In the genomic region with DNA sequence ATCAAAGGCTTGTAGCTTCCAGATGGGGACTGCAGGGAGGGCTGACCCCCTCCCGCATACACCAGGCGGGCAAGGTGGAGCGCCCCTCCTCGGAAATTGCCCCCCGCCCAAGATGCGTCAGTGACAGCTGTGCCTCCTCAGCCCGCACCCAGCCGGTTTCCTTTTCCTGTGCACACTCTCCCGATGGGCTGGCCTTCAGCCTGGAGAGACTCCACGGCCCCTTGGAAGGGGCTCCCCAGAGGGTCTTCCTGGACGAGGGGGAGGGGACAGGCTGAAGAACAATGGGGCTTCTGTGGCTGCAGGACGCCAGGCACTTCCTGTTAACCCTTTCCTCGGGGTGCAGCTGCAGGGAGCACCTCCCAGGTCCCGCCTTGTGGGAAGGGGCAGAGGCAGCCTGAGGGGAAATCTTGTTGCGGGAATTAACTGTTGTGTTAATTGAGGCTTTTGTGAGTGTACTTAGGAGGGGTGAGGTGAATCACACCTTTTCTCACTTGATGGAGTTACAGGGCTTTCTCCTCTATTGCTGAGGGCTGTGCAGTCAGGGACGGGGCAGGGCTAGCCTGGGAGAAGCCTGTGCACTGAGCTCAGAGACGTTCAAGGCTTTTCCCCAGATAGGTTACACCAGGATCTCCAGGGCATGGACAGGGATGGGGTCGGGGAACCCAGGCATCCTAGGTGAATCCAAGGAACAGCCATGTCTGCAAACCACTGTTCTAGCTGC, we compare ENCODE assay signal across 8 cellular contexts. TPM values are rescaled to one million over a fixed set of nuclear protein-coding genes. Genes with fewer than 3 reads are reported as not detected.
A peak's percentile ranks its signal among the peaks of the same experiment; 100 is the strongest.
DNase-seq lines count a peak whose midpoint lies in the region; ATAC-seq and TF ChIP-seq lines count a peak whose summit lies in the region.

No MANE protein-coding gene starts in this region.

- TF ChIP-seq CTCF in OCI-LY1 (IDR thresholded peaks at IDR 0.05; ENCODE audit: low read length) (no peak), parathyroid adenoma (IDR thresholded peaks at IDR 0.05) (no peak)

- H2AFZ ChIP-seq in OCI-LY1 (ENCODE audit: low read length) (no peak overlapping the region), parathyroid adenoma (peak overlapping the region; percentile 88)

- peaks cover 45% of the 10 kb centered on the region for H3K4me1 ChIP-seq in OCI-LY1 (ENCODE audit: insufficient read depth, low read length, severe bottlenecking)
- H3K4me1 ChIP-seq in parathyroid adenoma = peaks cover 31% of the 10 kb centered on the region

- H3K36me3 ChIP-seq in OCI-LY1 (ENCODE audit: insufficient read depth, low read length) = no peaks in the 10 kb centered on the region
- no peaks in the 10 kb centered on the region for H3K36me3 ChIP-seq in parathyroid adenoma (ENCODE audit: control insufficient read depth, insufficient read depth, low read length)

- no peaks in the 10 kb centered on the region for H3F3A ChIP-seq in OCI-LY1 (ENCODE audit: insufficient read depth, low read length)

- peak overlapping the region; percentile 63 for H3K27ac ChIP-seq in OCI-LY1 (ENCODE audit: low read depth, low read length, poor library complexity, severe bottlenecking)
- peak overlapping the region; percentile 93 for H3K27ac ChIP-seq in parathyroid adenoma

- H3K79me2 ChIP-seq in OCI-LY1 (ENCODE audit: insufficient read depth, low read length) = no peaks in the 10 kb centered on the region
- no peaks in the 10 kb centered on the region for H3K79me2 ChIP-seq in parathyroid adenoma

- H3K27me3 ChIP-seq in OCI-LY1 (ENCODE audit: insufficient read depth, low read length) (no peaks in the 10 kb centered on the region), parathyroid adenoma (ENCODE audit: control insufficient read depth, insufficient read depth, low read length) (no peaks in the 10 kb centered on the region)

- H3K4me2 ChIP-seq in OCI-LY1 (ENCODE audit: low read length) (peak overlapping the region; percentile 55), parathyroid adenoma (ENCODE audit: low read length) (peak overlapping the region; percentile 68)

- no peaks in the 10 kb centered on the region for H3K9me2 ChIP-seq in OCI-LY1 (ENCODE audit: low read depth, low read length)

- no peak for ATAC-seq in GM19328 (IDR thresholded peaks at IDR 0.05; ENCODE audit: unreplicated experiment)
- no peak for ATAC-seq in HG02571 (IDR thresholded peaks at IDR 0.05; ENCODE audit: unreplicated experiment)

- H3K9ac ChIP-seq in OCI-LY1 (ENCODE audit: low read length) = 0 out of 2 replicates have a peak overlapping the region, but pooled peaks have one; percentile 15
- peak overlapping the region; percentile 34 for H3K9ac ChIP-seq in parathyroid adenoma

- H3K9me3 ChIP-seq in OCI-LY1 (ENCODE audit: low read length) (no peaks in the 10 kb centered on the region), parathyroid adenoma (ENCODE audit: control insufficient read depth, low read length) (no peaks in the 10 kb centered on the region)

- peak; percentile 45 to 52 for DNase-seq in stimulated activated CD4-positive, alpha-beta T cell treated with anti-CD3 and anti-CD28 coated beads, Interleukin-2, amount 100 ng/mL, for 24 hours
- no peak for DNase-seq in stimulated activated CD4-positive, alpha-beta T cell treated with anti-CD3 and anti-CD28 coated beads, Interleukin-2, amount 100 ng/mL, for 48 hours
- DNase-seq in activated naive CD4-positive, alpha-beta T cell treated with anti-CD3 and anti-CD28 coated beads, Interleukin-2, amount 50 U/mL, for 16 hours = peak; percentile 35
- peak; percentile 89 for DNase-seq in cardiac septum (ENCODE audit: low spot score)

- intact Hi-C loops in cardiac septum (cut with DNase I) = loop anchor here (5.0 kb wide), 1 partner anchor 678 kb away; no protein-coding TSS in a partner anchor

- H3K4me3 ChIP-seq in OCI-LY1 (ENCODE audit: low read depth, low read length, poor library complexity, severe bottlenecking) (peak overlapping the region; percentile 29), parathyroid adenoma (ENCODE audit: low read depth, low read length) (peak overlapping the region; percentile 32)

- no peaks in the 10 kb centered on the region for H4K20me1 ChIP-seq in OCI-LY1 (ENCODE audit: insufficient read depth, low read length)

RNA-seq across cellular contexts. Expression of a gene that starts 14.3 kb away (rescaled TPM):
- total RNA-seq in cardiac septum = 28.4 TPM

RNA-seq across cellular contexts. Expression of a gene that starts 14.4 kb away (rescaled TPM):
- total RNA-seq in cardiac septum = 25.7 TPM

RNA-seq across cellular contexts. Expression of a gene that starts 46.5 kb away (rescaled TPM):
- 33.8 TPM for total RNA-seq in cardiac septum

RNA-seq across cellular contexts. Expression of a gene that starts 48.0 kb away (rescaled TPM):
- total RNA-seq in cardiac septum = 17.5 TPM

Comparison
In these comparisons a context has a peak if more than half of its experiments do, and no peak if none do; other contexts are left out.
1. DNase-seq: peak in stimulated activated CD4-positive, alpha-beta T cell treated with anti-CD3 and anti-CD28 coated beads, Interleukin-2, amount 100 ng/mL, for 24 hours (2 of 2), activated naive CD4-positive, alpha-beta T cell treated with anti-CD3 and anti-CD28 coated beads, Interleukin-2, amount 50 U/mL, for 16 hours (single experiment) and cardiac septum (single experiment); none in stimulated activated CD4-positive, alpha-beta T cell treated with anti-CD3 and anti-CD28 coated beads, Interleukin-2, amount 100 ng/mL, for 48 hours (0 of 2).